In genomic region chr7:107934991-107935770, GRCh38 we compare ENCODE assay signal across 14 cellular contexts. TPM values are rescaled to one million over a fixed set of nuclear protein-coding genes. Genes with fewer than 3 reads are reported as not detected.
DNase-seq lines count a peak whose midpoint lies in the region; ATAC-seq and TF ChIP-seq lines count a peak whose summit lies in the region.
"Had no signal": no experiment of that assay in that cellular context is flagged by ENCODE, and none has a peak within 500 bp of the region (broad histone marks: within the 10 kb centered on the region; RNA-seq: fewer than 3 reads in every experiment).

No MANE protein-coding gene starts in this region.

- no peak overlapping the region for H4K91ac ChIP-seq in mesenchymal stem cell (ENCODE audit: low read length)

- intact Hi-C loops in left ventricle myocardium inferior (cut with micrococcal nuclease), result no loop called here
- intact Hi-C loops in heart right ventricle (cut with DNase I), result loop anchor here in 1 of 10 donors (1.0 to 5.0 kb wide), 2 partner anchors 12 to 67 kb away; partner anchors contain the start of gene LAMB1
- intact Hi-C loops in uterus (cut with DNase I; ENCODE audit: low total_unique reads), result no loop called here
- intact Hi-C loops in psoas muscle (cut with DNase I), result no loop called here

- H3K9me3 ChIP-seq in left ventricle myocardium inferior (replicated peaks) (no peaks in the 10 kb centered on the region), heart right ventricle (no peaks in the 10 kb centered on the region), mesenchymal stem cell (ENCODE audit: control insufficient read depth, low read length) (no peaks in the 10 kb centered on the region), uterus (no peaks in the 10 kb centered on the region), psoas muscle (no peaks in the 10 kb centered on the region)

- H4K8ac ChIP-seq in mesenchymal stem cell (ENCODE audit: low read length), result no peak overlapping the region

- H2BK15ac ChIP-seq in mesenchymal stem cell (ENCODE audit: low read depth, poor library complexity, severe bottlenecking), result no peak overlapping the region

- H2BK5ac ChIP-seq in mesenchymal stem cell (ENCODE audit: low read depth, low read length, poor library complexity, severe bottlenecking), result no peak overlapping the region

- no peak overlapping the region for H3K14ac ChIP-seq in mesenchymal stem cell (ENCODE audit: low read length in 2 of 2)

- H3K4ac ChIP-seq in mesenchymal stem cell (ENCODE audit: low read depth in 1 of 2, low read length in 2 of 2), result no peak overlapping the region

- TF ChIP-seq CTCF in left ventricle myocardium inferior (IDR thresholded peaks at IDR 0.05; ENCODE audit: borderline replicate concordance), result no peak
- TF ChIP-seq CTCF in heart right ventricle (IDR thresholded peaks at IDR 0.05), result no peak
- TF ChIP-seq CTCF in uterus (IDR thresholded peaks at IDR 0.05), result no peak
- no peak for TF ChIP-seq CTCF in psoas muscle (IDR thresholded peaks at IDR 0.05)

- no peak overlapping the region for H3K23ac ChIP-seq in mesenchymal stem cell (ENCODE audit: low read length in 2 of 2)

- H3K4me3 ChIP-seq in left ventricle myocardium inferior, result no peak overlapping the region
- H3K4me3 ChIP-seq in heart right ventricle, result no peak overlapping the region
- no peak overlapping the region for H3K4me3 ChIP-seq in mesenchymal stem cell (ENCODE audit: insufficient read depth in 1 of 2, low read depth in 1 of 2, low read length in 2 of 2)
- no peak overlapping the region for H3K4me3 ChIP-seq in uterus
- H3K4me3 ChIP-seq in psoas muscle, result no peak overlapping the region

- no peak for TF ChIP-seq POLR2A in uterus (IDR thresholded peaks at IDR 0.05)

- no peak overlapping the region for H3K9ac ChIP-seq in mesenchymal stem cell (ENCODE audit: low read length)
- H3K9ac ChIP-seq: KMS-11 had no signal

- no peak overlapping the region for H2AK5ac ChIP-seq in mesenchymal stem cell (ENCODE audit: low read length, severe bottlenecking)

- H3K4me1 ChIP-seq in left ventricle myocardium inferior (peaks cover 70% of the 10 kb centered on the region), heart right ventricle (peaks cover 12 to 73% (median 45%) of the 10 kb centered on the region in 9 donors), mesenchymal stem cell (ENCODE audit: control insufficient read depth, insufficient read depth, low read depth, low read length) (peaks cover 16% of the 10 kb centered on the region), uterus (peaks cover 10 to 27% of the 10 kb centered on the region in 2 donors), psoas muscle (peaks cover 30% of the 10 kb centered on the region)

- no peak overlapping the region for H3K4me2 ChIP-seq in mesenchymal stem cell (ENCODE audit: low read length, poor library complexity, severe bottlenecking)
- H3K4me2 ChIP-seq: KMS-11 had no signal

- H3K27ac ChIP-seq in left ventricle myocardium inferior (replicated peaks), result peak overlapping the region; percentile 34
- peak overlapping the region in 2 of 10 donors; percentile 21 to 50 for H3K27ac ChIP-seq in heart right ventricle
- H3K27ac ChIP-seq in mesenchymal stem cell (ENCODE audit: low read length, poor library complexity, severe bottlenecking), result peak overlapping the region; percentile 61
- peak overlapping the region; percentile 75 to 79 for H3K27ac ChIP-seq in uterus
- H3K27ac ChIP-seq in psoas muscle, result no peak overlapping the region
- H3K27ac ChIP-seq: KMS-11 had no signal

- DNase-seq in left ventricle myocardium inferior (no peak), heart right ventricle (no peak), astrocyte of the hippocampus (ENCODE audit: low read depth, low spot score) (peak; percentile 73), mesenchymal stem cell (peak; percentile 45), uterus (no peak), NCI-H128 (lab: John Stamatoyannopoulos, UW; ENCODE audit: unreplicated experiment) (no peak), psoas muscle (no peak)
- DNase-seq in stimulated activated CD4-positive, alpha-beta T cell treated with anti-CD3 and anti-CD28 coated beads, Interleukin-4, amount 100 ng/mL, for 4 hours, result no peak
- DNase-seq: ACHN; activated CD4-positive, alpha-beta T cell treated with anti-CD3 and anti-CD28 coated beads, Interleukin-2, amount 10 ng/mL, durations not matched to agents 7 days and 5 days; DMS153; stimulated activated CD4-positive, alpha-beta T cell treated with anti-CD3 and anti-CD28 coated beads, Interleukin-12 subunit alpha, Interleukin-12 subunit beta, amount 100 ng/mL, for 4 hours had no signal

- H2BK120ac ChIP-seq in mesenchymal stem cell (ENCODE audit: low read depth, low read length), result no peak overlapping the region

- H3K18ac ChIP-seq in mesenchymal stem cell (ENCODE audit: low read depth in 1 of 2, low read length in 2 of 2), result no peak overlapping the region

- H3K27me3 ChIP-seq in left ventricle myocardium inferior (ENCODE audit: low read depth) (no peaks in the 10 kb centered on the region), heart right ventricle (no peaks in the 10 kb centered on the region), mesenchymal stem cell (ENCODE audit: control insufficient read depth in 1 of 2, insufficient read depth in 1 of 2, low read length in 2 of 2) (no peaks in the 10 kb centered on the region), uterus (no peaks in the 10 kb centered on the region), psoas muscle (ENCODE audit: insufficient read depth in 3 of 3, low read length in 2 of 3) (no peaks in the 10 kb centered on the region)

- ATAC-seq in heart right ventricle, result no peak
- ATAC-seq in psoas muscle, result no peak
- ATAC-seq: activated T-helper 17 cell treated with anti-CD3 and anti-CD28 coated beads, Interleukin-2, amount 50 U/mL, for 72 hours had no signal

- no peak overlapping the region for H2AFZ ChIP-seq in mesenchymal stem cell (ENCODE audit: low read depth, low read length)

- peaks cover 1% of the 10 kb centered on the region for H3K79me1 ChIP-seq in mesenchymal stem cell (replicated peaks; ENCODE audit: low read length, poor library complexity, severe bottlenecking)

- H3K36me3 ChIP-seq in left ventricle myocardium inferior (peaks cover 62% of the 10 kb centered on the region), heart right ventricle (peaks cover 0 to 95% (median 25%) of the 10 kb centered on the region in 9 donors), mesenchymal stem cell (ENCODE audit: control insufficient read depth in 1 of 2, insufficient read depth in 2 of 2, low read depth in 1 of 2, low read length in 2 of 2) (peaks cover 11 to 78% of the 10 kb centered on the region in 2 experiments), uterus (no peaks in the 10 kb centered on the region), psoas muscle (ENCODE audit: insufficient read depth in 1 of 2, low read depth in 1 of 2) (peaks cover 7 to 58% of the 10 kb centered on the region in 2 donors)

- WGBS in heart right ventricle, 2 donors, result 83 to 93% methylated on average over 8 of the region's 8 CpGs
- 86% methylated on average over 7 of the region's 8 CpGs for WGBS in mesenchymal stem cell
- 77 to 91% (median 90%) methylated on average over 8 of the region's 8 CpGs for WGBS in psoas muscle, 3 donors

- H2BK12ac ChIP-seq in mesenchymal stem cell (ENCODE audit: low read length in 2 of 2), result no peak overlapping the region

RNA-seq across cellular contexts. Expression of gene DLD, which starts 44.2 kb away (rescaled TPM):
- 342 TPM for total RNA-seq in left ventricle myocardium inferior
- 100 to 1,000 TPM; 257 to 402 (median 353) TPM for total RNA-seq in heart right ventricle
- 100 to 1,000 TPM in 1 of 2 donors, 10 to 100 TPM in 1; 41.6 to 114 TPM for polyA plus RNA-seq in heart right ventricle
- polyA plus RNA-seq in mesenchymal stem cell (2013, experiment 1 of 2), result 90.9 TPM
- polyA plus RNA-seq in mesenchymal stem cell (2013, experiment 2 of 2), result 91.1 TPM
- total RNA-seq in uterus, result 100 to 1,000 TPM in 1 of 4 donors, 10 to 100 TPM in 3; 50.2 to 127 (median 64.3) TPM
- total RNA-seq in psoas muscle, result 100 to 1,000 TPM; 148 to 219 (median 161) TPM
- polyA plus RNA-seq in psoas muscle, result 100 to 1,000 TPM; 136 to 284 (median 183) TPM

Comparison
In these comparisons a context has a peak if more than half of its experiments do, and no peak if none do; other contexts are left out.
1. DNase-seq: peak in astrocyte of the hippocampus (single experiment) and mesenchymal stem cell (single experiment); none in left ventricle myocardium inferior (single experiment), heart right ventricle (0 of 2), uterus (0 of 2), NCI-H128 (single experiment), stimulated activated CD4-positive, alpha-beta T cell treated with anti-CD3 and anti-CD28 coated beads, Interleukin-4, amount 100 ng/mL, for 4 hours (0 of 2) and psoas muscle (0 of 2).